8 cellular contexts compared by ENCODE assay signal in the genomic region with DNA sequence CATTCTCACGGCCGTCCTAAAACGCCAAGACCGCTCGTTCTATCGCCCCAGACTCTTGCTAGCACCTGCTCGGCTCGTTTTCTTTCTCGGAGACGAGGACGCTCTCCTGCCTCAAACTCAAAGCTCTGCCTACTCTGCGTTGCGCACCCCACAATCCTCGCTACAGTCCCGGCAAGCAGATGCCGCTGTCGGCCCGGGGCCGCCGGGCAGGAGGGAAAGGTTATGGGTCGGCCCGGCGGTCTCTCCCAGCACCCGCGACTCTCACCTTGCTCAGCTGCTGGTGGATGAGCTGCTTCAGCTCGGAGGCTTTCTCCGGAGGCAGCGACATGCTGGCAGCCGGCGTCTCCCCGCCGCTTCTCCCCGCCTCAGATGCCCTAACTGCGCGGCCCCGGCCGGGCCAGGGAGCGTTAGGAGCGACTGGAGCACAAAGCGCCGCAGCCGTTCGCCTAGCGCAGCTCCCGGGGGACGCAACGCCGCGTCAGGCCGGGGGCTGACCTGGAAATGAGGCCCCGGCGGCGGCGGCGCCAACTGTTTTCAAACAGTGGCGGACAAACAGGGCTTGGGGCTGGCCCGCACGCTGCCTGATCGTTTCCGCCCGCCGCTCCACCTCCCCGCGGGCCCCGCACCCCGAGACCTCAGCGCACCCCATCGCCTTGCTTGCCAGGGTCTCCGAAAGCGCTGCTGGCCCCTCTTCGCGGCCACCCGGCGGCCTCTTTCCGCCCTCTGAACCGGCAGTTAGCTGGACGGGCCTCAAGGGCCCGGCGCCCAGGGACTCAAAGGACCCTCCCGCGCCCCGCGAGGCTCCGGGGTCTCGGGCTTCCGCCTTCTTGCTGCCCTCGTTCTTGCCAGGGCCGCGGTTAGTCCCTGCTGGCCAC. TPM values are rescaled to one million over a fixed set of nuclear protein-coding genes. Genes with fewer than 3 reads are reported as not detected.
DNase-seq lines count a peak whose midpoint lies in the region; ATAC-seq and TF ChIP-seq lines count a peak whose summit lies in the region.

CEP76 (minus strand) TSS at position 503 of the 875 bp plus-strand sequence; CDS start at position 328, 175 bp downstream.
PSMG2 (plus strand) TSS at position 822 of the 875 bp plus-strand sequence. CDS start 66 bp downstream, outside the sequence.

- H3K36me3 ChIP-seq in H7 (replicated peaks; ENCODE audit: control insufficient read depth, insufficient read depth, low read length) (peaks cover 4% of the 10 kb centered on the region), MG63 (peaks cover 31% of the 10 kb centered on the region), SJSA1 (peaks cover 58% of the 10 kb centered on the region), neuronal stem cell (replicated peaks in 1 of 2; ENCODE audit: control insufficient read depth in 2 of 2, insufficient read depth in 2 of 2, low read length in 2 of 2) (peaks cover 2 to 60% of the 10 kb centered on the region in 2 donors), subcutaneous abdominal adipose tissue (ENCODE audit: control insufficient read depth in 5 of 5, insufficient read depth in 5 of 5, low read length in 5 of 5) (peaks cover 5 to 23% (median 7%) of the 10 kb centered on the region in 5 donors)

- no peaks in the 10 kb centered on the region for H3K27me3 ChIP-seq in H7 (ENCODE audit: control insufficient read depth, insufficient read depth, low read length)
- no peaks in the 10 kb centered on the region for H3K27me3 ChIP-seq in MG63
- H3K27me3 ChIP-seq in SJSA1 (replicated peaks) = no peaks in the 10 kb centered on the region
- H3K27me3 ChIP-seq in foreskin keratinocyte = no peaks in the 10 kb centered on the region
- no peaks in the 10 kb centered on the region for H3K27me3 ChIP-seq in neuronal stem cell (ENCODE audit: control insufficient read depth in 3 of 3, insufficient read depth in 3 of 3, low read depth in 1 of 3, low read length in 3 of 3)
- no peaks in the 10 kb centered on the region for H3K27me3 ChIP-seq in subcutaneous abdominal adipose tissue (ENCODE audit: control insufficient read depth in 5 of 5, insufficient read depth in 4 of 5, low read length in 5 of 5)

- H3K4me3 ChIP-seq in H7 (ENCODE audit: insufficient read depth, low read depth, low read length) = peak within 1 kb of the TSS; percentile 94
- H3K4me3 ChIP-seq in MG63 = peak within 1 kb of the TSS; percentile 94
- peak within 1 kb of the TSS; percentile 82 for H3K4me3 ChIP-seq in SJSA1
- H3K4me3 ChIP-seq in neuronal stem cell (ENCODE audit: low read length in 2 of 2) = peak within 1 kb of the TSS; percentile 81 to 97
- H3K4me3 ChIP-seq in subcutaneous abdominal adipose tissue (ENCODE audit: low read depth in 1 of 5, low read length in 5 of 5) = peak within 1 kb of the TSS; percentile 87 to 97 (median 93)

- peak within 1 kb of the TSS; percentile 100 for H3K14ac ChIP-seq in neuronal stem cell (ENCODE audit: low read length)

- H3K18ac ChIP-seq in neuronal stem cell (ENCODE audit: low read length) = peak within 1 kb of the TSS; percentile 100

- H3K4me1 ChIP-seq in SJSA1 (replicated peaks) (peaks cover 19% of the 10 kb centered on the region), foreskin keratinocyte (peaks cover 22% of the 10 kb centered on the region), neuronal stem cell (ENCODE audit: control insufficient read depth in 2 of 2, insufficient read depth in 1 of 2, low read depth in 1 of 2, low read length in 2 of 2) (no peaks in the 10 kb centered on the region), subcutaneous abdominal adipose tissue (ENCODE audit: control insufficient read depth in 5 of 5, insufficient read depth in 5 of 5, low read length in 5 of 5) (peaks cover 0 to 36% (median 23%) of the 10 kb centered on the region in 5 donors)

- peak within 1 kb of the TSS; percentile 74 for H2BK120ac ChIP-seq in neuronal stem cell (ENCODE audit: low read depth, low read length)

- H3K9me3 ChIP-seq in MG63 = no peaks in the 10 kb centered on the region
- no peaks in the 10 kb centered on the region for H3K9me3 ChIP-seq in SJSA1 (replicated peaks)
- no peaks in the 10 kb centered on the region for H3K9me3 ChIP-seq in neuronal stem cell (replicated peaks in 1 of 2; ENCODE audit: control insufficient read depth in 2 of 2, insufficient read depth in 1 of 2, low read depth in 1 of 2, low read length in 2 of 2)
- H3K9me3 ChIP-seq in subcutaneous abdominal adipose tissue (ENCODE audit: control insufficient read depth in 5 of 5, low read length in 5 of 5) = no peaks in the 10 kb centered on the region

- WGBS in neuronal stem cell (ENCODE audit: extremely low coverage in 2 of 2, insufficient read length in 2 of 2, insufficient replicate concordance in 1 of 2), 2 donors = no CpG with 5 or more reads among the region's 89 CpGs

- H3K27ac ChIP-seq in SJSA1 = peak within 1 kb of the TSS; percentile 100
- peak within 1 kb of the TSS; percentile 97 for H3K27ac ChIP-seq in foreskin keratinocyte
- H3K27ac ChIP-seq in neuronal stem cell (replicated peaks; ENCODE audit: low read length) = peak within 1 kb of the TSS; percentile 92
- H3K27ac ChIP-seq in subcutaneous abdominal adipose tissue (ENCODE audit: low read depth, low read length) = peak within 1 kb of the TSS; percentile 95

- peak within 1 kb of the TSS; percentile 43 for H2AK5ac ChIP-seq in neuronal stem cell (ENCODE audit: low read depth, low read length)

- peak within 1 kb of the TSS; percentile 89 for H4K91ac ChIP-seq in neuronal stem cell (ENCODE audit: low read depth, low read length, poor library complexity)

- H3K9ac ChIP-seq in neuronal stem cell (ENCODE audit: low read depth, low read length, poor library complexity) (peak within 1 kb of the TSS; percentile 97), subcutaneous abdominal adipose tissue (ENCODE audit: low read length in 5 of 5) (peak within 1 kb of the TSS; percentile 79 to 99 (median 98))

- H3K4me2 ChIP-seq in neuronal stem cell (ENCODE audit: insufficient read depth, low read length, poor library complexity, severe bottlenecking) = peak within 1 kb of the TSS; percentile 53

- no peak within 1 kb of the TSS for H4K8ac ChIP-seq in neuronal stem cell (ENCODE audit: low read depth, low read length)

- peak within 1 kb of the TSS; percentile 99 for H2BK5ac ChIP-seq in neuronal stem cell (ENCODE audit: low read length)

- TF ChIP-seq CTCF in foreskin keratinocyte (conservative IDR thresholded peaks at IDR 0.05) = no peak

- in situ Hi-C loops in G401 (cut with HindIII; ENCODE audit: low sequenced_read_pairs) = no loop called here

- H3K79me1 ChIP-seq in neuronal stem cell (ENCODE audit: low read depth, low read length) = peaks cover 5% of the 10 kb centered on the region

- peak; percentile 88 for DNase-seq in G401 (ENCODE audit: low spot score)
- peak; percentile 93 for DNase-seq in H7
- peak; percentile 87 for DNase-seq in MG63
- DNase-seq in SJSA1 (ENCODE audit: low read depth in 1 of 2, low spot score in 2 of 2) = peak; percentile 91 to 98
- peak; percentile 75 for DNase-seq in activated gamma-delta T cell treated with anti-CD3 and anti-CD28 coated beads, Interleukin-2, amount 50 U/mL, for 16 hours (ENCODE audit: low read depth)
- peak; percentile 74 to 86 for DNase-seq in foreskin keratinocyte
- peak; percentile 87 for DNase-seq in neuronal stem cell (ENCODE audit: low spot score)

- peak within 1 kb of the TSS; percentile 80 for H2BK12ac ChIP-seq in neuronal stem cell (ENCODE audit: low read length)

- ATAC-seq in foreskin keratinocyte = peak; percentile 84

- H2BK15ac ChIP-seq in neuronal stem cell (ENCODE audit: low read length) = peak within 1 kb of the TSS; percentile 87

- H2AFZ ChIP-seq in neuronal stem cell (ENCODE audit: low read length) = peak within 1 kb of the TSS; percentile 100

- peak within 1 kb of the TSS; percentile 99 for H3K23ac ChIP-seq in neuronal stem cell (ENCODE audit: low read depth, low read length, poor library complexity)

- no peak within 1 kb of the TSS for H3K4ac ChIP-seq in neuronal stem cell (ENCODE audit: low read length)

RNA-seq across cellular contexts. Expression of gene CEP76, which starts in this region (rescaled TPM):
- total RNA-seq in G401 (2014; rRNA removed; shearing (Covaris generic)) = 21.7 and 22.4 TPM in 2 replicates
- 17.2 and 20.5 TPM in 2 replicates for total RNA-seq in H7 (2014; rRNA removed; shearing (Covaris generic))
- 3.6 and 6.6 TPM in 2 replicates for total RNA-seq in MG63 (2014; rRNA removed; shearing (Covaris generic); ENCODE audit: low replicate concordance)
- 16.6 and 24.1 TPM in 2 replicates for total RNA-seq in SJSA1 (2014; rRNA removed; shearing (Covaris generic))
- total RNA-seq in foreskin keratinocyte = 7.9 and 9.0 TPM in 2 replicates
- polyA plus RNA-seq in foreskin keratinocyte = 4.2 and 4.9 TPM in 2 replicates
- polyA plus RNA-seq in neuronal stem cell (2013, experiment 1 of 2) = 10.3 TPM
- polyA plus RNA-seq in neuronal stem cell (2013, experiment 2 of 2) = 12.5 TPM

RNA-seq across cellular contexts. Expression of gene PSMG2, which starts in this region (rescaled TPM):
- 106 and 123 TPM in 2 replicates for total RNA-seq in G401 (2014; rRNA removed; shearing (Covaris generic))
- 91.7 and 113 TPM in 2 replicates for total RNA-seq in H7 (2014; rRNA removed; shearing (Covaris generic))
- 84.1 and 120 TPM in 2 replicates for total RNA-seq in MG63 (2014; rRNA removed; shearing (Covaris generic); ENCODE audit: low replicate concordance)
- total RNA-seq in SJSA1 (2014; rRNA removed; shearing (Covaris generic)) = 79.7 and 112 TPM in 2 replicates
- 89.8 and 91.4 TPM in 2 replicates for total RNA-seq in foreskin keratinocyte
- 73.8 and 84.1 TPM in 2 replicates for polyA plus RNA-seq in foreskin keratinocyte
- polyA plus RNA-seq in neuronal stem cell (2013, experiment 1 of 2) = 67.9 TPM
- 69.9 TPM for polyA plus RNA-seq in neuronal stem cell (2013, experiment 2 of 2)

Comparison
In these comparisons a context has a peak if more than half of its experiments do, and no peak if none do; other contexts are left out.
1. Peak in every context shown above with its lines: DNase-seq, ATAC-seq, H3K4me3 ChIP-seq and H3K27ac ChIP-seq.